10 cellular contexts compared by ENCODE assay signal in genomic region chr4:55444822-55445221, GRCh38. TPM values are rescaled to one million over a fixed set of nuclear protein-coding genes. Genes with fewer than 3 reads are reported as not detected.
DNase-seq lines count a peak whose midpoint lies in the region; ATAC-seq and TF ChIP-seq lines count a peak whose summit lies in the region.
"Had no signal": no experiment of that assay in that cellular context is flagged by ENCODE, and none has a peak within 500 bp of the region (broad histone marks: within the 10 kb centered on the region; RNA-seq: fewer than 3 reads in every experiment).

No MANE protein-coding gene starts in this region.

- no peaks in the 10 kb centered on the region for H3K27me3 ChIP-seq in foreskin keratinocyte

- no peaks in the 10 kb centered on the region for H3K27me3 Mint-ChIP-seq in activated T-cell treated with anti-CD3 and anti-CD28 coated beads, Interleukin-2, amount 50 U/mL, for 72 hours (ENCODE audit: low read depth)

- in situ Hi-C loops in ACHN (cut with HindIII; ENCODE audit: low pct_ligation_motif_present, low pct_unique_long_range_greater_than_20kb, low sequenced_read_pairs), result no loop called here

- H3K4me3 Mint-ChIP-seq in activated T-cell treated with anti-CD3 and anti-CD28 coated beads, Interleukin-2, amount 50 U/mL, for 72 hours, result no peak overlapping the region

- CTCF ChIA-PET in RWPE1 (lab: Yijun Ruan, JAX), result interaction anchor here (0.6 to 1.7 kb wide), 11 partner anchors 32 to 833 kb away, joined by 3 to 8 read pairs (median 3); no protein-coding TSS in a partner anchor

- H3K27ac Mint-ChIP-seq in activated T-cell treated with anti-CD3 and anti-CD28 coated beads, Interleukin-2, amount 50 U/mL, for 72 hours, result no peak overlapping the region

- DNase-seq in ACHN (peak; percentile 68), RWPE1 (ENCODE audit: low spot score) (peak; percentile 25), foreskin keratinocyte (peak in 1 of 2 donors; percentile 10)
- no peak for DNase-seq in stimulated activated CD8-positive, alpha-beta memory T cell treated with anti-CD3 and anti-CD28 coated beads, Interleukin-4, amount 100 ng/mL, for 48 hours
- DNase-seq in activated T-cell treated with anti-CD3 and anti-CD28 coated beads, Interleukin-2, amount 50 U/mL, for 72 hours, result no peak
- DNase-seq: NCI-H510A treated with DMSO at 0.1 percent for 48 hours had no signal

- H3K4me1 ChIP-seq in foreskin keratinocyte, result no peaks in the 10 kb centered on the region
- H3K4me1 ChIP-seq: prostate gland had no signal

- ATAC-seq in foreskin keratinocyte (peak; percentile 29), HG02759 (IDR thresholded peaks at IDR 0.05; ENCODE audit: unreplicated experiment) (no peak), HG03095 (IDR thresholded peaks at IDR 0.05; ENCODE audit: unreplicated experiment) (no peak)
- no peak for ATAC-seq in activated T-cell treated with anti-CD3 and anti-CD28 coated beads, Interleukin-2, amount 50 U/mL, for 72 hours (replicated peaks in 1 of 2)

- TF ChIP-seq CTCF in GM12873 (IDR thresholded peaks at IDR 0.05; ENCODE audit: insufficient read depth, low read depth, low read length, missing control alignments) (peak; percentile 32), RWPE1 (conservative IDR thresholded peaks at IDR 0.05; ENCODE audit: low read depth) (peak; percentile 36), foreskin keratinocyte (conservative IDR thresholded peaks at IDR 0.05) (peak; percentile 66)

- H3K4me1 Mint-ChIP-seq in activated T-cell treated with anti-CD3 and anti-CD28 coated beads, Interleukin-2, amount 50 U/mL, for 72 hours (ENCODE audit: low read depth), result peaks cover 5% of the 10 kb centered on the region

- H3K27ac ChIP-seq in RWPE1, result no peak overlapping the region
- H3K27ac ChIP-seq in foreskin keratinocyte, result no peak overlapping the region
- H3K27ac ChIP-seq: prostate gland had no signal

- H3K9me3 Mint-ChIP-seq in activated T-cell treated with anti-CD3 and anti-CD28 coated beads, Interleukin-2, amount 50 U/mL, for 72 hours, result no peaks in the 10 kb centered on the region

- POLR2A ChIA-PET in RWPE1 (lab: Yijun Ruan, JAX; ENCODE audit: low non-redundant PET), result no interaction called here

- H3K36me3 Mint-ChIP-seq in activated T-cell treated with anti-CD3 and anti-CD28 coated beads, Interleukin-2, amount 50 U/mL, for 72 hours (ENCODE audit: insufficient read depth in 2 of 2), result peaks cover 4 to 13% of the 10 kb centered on the region in 2 donors

RNA-seq across cellular contexts. Expression of gene TMEM165, which starts 49.1 kb away (rescaled TPM):
- 65.4 and 67.9 TPM in 2 replicates for total RNA-seq in foreskin keratinocyte
- polyA plus RNA-seq in foreskin keratinocyte, result 50.7 and 54.4 TPM in 2 replicates
- total RNA-seq in activated T-cell treated with anti-CD3 and anti-CD28 coated beads, Interleukin-2, amount 50 U/mL, for 72 hours, result 10 to 100 TPM; 65.8 to 65.9 TPM

Comparison
In these comparisons a context has a peak if more than half of its experiments do, and no peak if none do; other contexts are left out.
1. DNase-seq: peak in ACHN (single experiment) and RWPE1 (single experiment); none in stimulated activated CD8-positive, alpha-beta memory T cell treated with anti-CD3 and anti-CD28 coated beads, Interleukin-4, amount 100 ng/mL, for 48 hours (single experiment) and activated T-cell treated with anti-CD3 and anti-CD28 coated beads, Interleukin-2, amount 50 U/mL, for 72 hours (0 of 2).
2. Peak in every context shown above with its lines, with median percentiles within 50 percentile points of each other: CTCF ChIP-seq.